In genomic region chr20:3751664-3752385, GRCh38 we compare ENCODE assay signal across 8 cellular contexts. TPM values are rescaled to one million over a fixed set of nuclear protein-coding genes. Genes with fewer than 3 reads are reported as not detected.
DNase-seq lines count a peak whose midpoint lies in the region; ATAC-seq, FAIRE-seq and TF ChIP-seq lines count a peak whose summit lies in the region.
"Had no signal": no experiment of that assay in that cellular context is flagged by ENCODE, and none has a peak within 500 bp of the region (broad histone marks: within the 10 kb centered on the region; RNA-seq: fewer than 3 reads in every experiment).

No MANE protein-coding gene starts in this region.

- TF ChIP-seq CTCF in glutamatergic neuron (IDR thresholded peaks at IDR 0.05; ENCODE audit: partially characterized antibody, unreplicated experiment) (no peak), kidney (IDR thresholded peaks at IDR 0.05; ENCODE audit: borderline replicate concordance, extremely low read depth, insufficient read depth) (no peak)

- intact Hi-C loops in kidney (cut with DNase I) = no loop called here

- H3K9me3 ChIP-seq in kidney (ENCODE audit: control insufficient read depth in 1 of 2, low read length in 2 of 2) = no peaks in the 10 kb centered on the region

- H3K9me3 Mint-ChIP-seq in glutamatergic neuron (ENCODE audit: unreplicated experiment) = peaks cover 7% of the 10 kb centered on the region

- H3K9ac ChIP-seq in kidney (ENCODE audit: low read length in 2 of 2) = no peak overlapping the region

- peak overlapping the region in 1 of 2 donors; percentile 39 for H3K4me3 ChIP-seq in kidney (ENCODE audit: low read length in 2 of 2)

- ATAC-seq in HG02870 (IDR thresholded peaks at IDR 0.05; ENCODE audit: unreplicated experiment) (no peak), GM21528 (IDR thresholded peaks at IDR 0.05; ENCODE audit: low FRiP score, unreplicated experiment) (no peak)

- DNase-seq in NCI-H2171 (lab: John Stamatoyannopoulos, UW) = peak; percentile 74
- DNase-seq in activated T-cell treated with anti-CD3 and anti-CD28 coated beads, Interleukin-2, amount 50 U/mL, for 1 hour = peak; percentile 54
- peak; percentile 54 for DNase-seq in glutamatergic neuron
- peak; percentile 27 for DNase-seq in pons (ENCODE audit: low spot score)
- DNase-seq in kidney = no peak

- no peak for FAIRE-seq in kidney (lab: Jason Lieb, UNC)

- peak overlapping the region; percentile 64 for H3K4me3 Mint-ChIP-seq in glutamatergic neuron (ENCODE audit: unreplicated experiment)

- peaks cover 0 to 7% of the 10 kb centered on the region in 2 donors for H3K4me1 ChIP-seq in kidney (ENCODE audit: control insufficient read depth in 1 of 2, insufficient read depth in 1 of 2, low read depth in 1 of 2, low read length in 2 of 2)

- H3K36me3 Mint-ChIP-seq in glutamatergic neuron (ENCODE audit: unreplicated experiment) = no peaks in the 10 kb centered on the region

- H3K4me1 Mint-ChIP-seq in glutamatergic neuron (ENCODE audit: low read depth, unreplicated experiment) = no peaks in the 10 kb centered on the region

- H3K27ac ChIP-seq in kidney (ENCODE audit: low read depth in 2 of 2, low read length in 2 of 2) = no peak overlapping the region

- peaks cover 0 to 4% of the 10 kb centered on the region in 2 donors for H3K36me3 ChIP-seq in kidney (ENCODE audit: control insufficient read depth in 1 of 2, insufficient read depth in 2 of 2, low read length in 2 of 2)

- H3K27me3 Mint-ChIP-seq in glutamatergic neuron (ENCODE audit: unreplicated experiment) = peaks cover 11% of the 10 kb centered on the region

- no peak overlapping the region for H3K27ac Mint-ChIP-seq in glutamatergic neuron (ENCODE audit: unreplicated experiment)

RNA-seq across cellular contexts. Expression of gene ADISSP, which starts 15.7 kb away (rescaled TPM):
- total RNA-seq in glutamatergic neuron (ENCODE audit: unreplicated experiment) = 54.6 TPM
- total RNA-seq in kidney = 26.3 TPM
- 31.8 TPM for polyA plus RNA-seq in kidney (ENCODE audit: insufficient read depth, low read depth, low replicate concordance)

RNA-seq across cellular contexts. Expression of gene HSPA12B, which starts 19.3 kb away (rescaled TPM):
- total RNA-seq in glutamatergic neuron (ENCODE audit: unreplicated experiment) (0.44 TPM), kidney (18.9 TPM)
- polyA plus RNA-seq in kidney (ENCODE audit: insufficient read depth, low read depth, low replicate concordance) = 8.7 TPM
- total RNA-seq: LHCN-M2 had no signal

RNA-seq across cellular contexts. Expression of gene SPEF1, which starts 29.4 kb away (rescaled TPM):
- total RNA-seq in glutamatergic neuron (ENCODE audit: unreplicated experiment) (0.22 TPM), kidney (3.4 TPM)
- polyA plus RNA-seq in kidney (ENCODE audit: insufficient read depth, low read depth, low replicate concordance) = 3.8 TPM

RNA-seq across cellular contexts. Expression of gene CENPB, which starts 34.7 kb away (rescaled TPM):
- total RNA-seq in glutamatergic neuron (ENCODE audit: unreplicated experiment) = 47.1 TPM
- 99.8 TPM for total RNA-seq in kidney
- 56.2 TPM for polyA plus RNA-seq in kidney (ENCODE audit: insufficient read depth, low read depth, low replicate concordance)

RNA-seq across cellular contexts. Expression of gene SIGLEC1, which starts 39.4 kb away (rescaled TPM):
- total RNA-seq in glutamatergic neuron (ENCODE audit: unreplicated experiment) = not detected
- 20.2 TPM for total RNA-seq in kidney
- polyA plus RNA-seq in kidney (ENCODE audit: insufficient read depth, low read depth, low replicate concordance) = 2.4 TPM
- total RNA-seq: LHCN-M2 had no signal

Comparison
In these comparisons a context has a peak if more than half of its experiments do, and no peak if none do; other contexts are left out.
1. RNA of gene HSPA12B, which starts 19.3 kb away (total RNA-seq): 18.9 TPM in kidney (single experiment); 0.44 TPM in glutamatergic neuron (single experiment); every median in the first group is over 10 times any median in the second.